ENCODE assay signal across 19 cellular contexts in the genomic region with DNA sequence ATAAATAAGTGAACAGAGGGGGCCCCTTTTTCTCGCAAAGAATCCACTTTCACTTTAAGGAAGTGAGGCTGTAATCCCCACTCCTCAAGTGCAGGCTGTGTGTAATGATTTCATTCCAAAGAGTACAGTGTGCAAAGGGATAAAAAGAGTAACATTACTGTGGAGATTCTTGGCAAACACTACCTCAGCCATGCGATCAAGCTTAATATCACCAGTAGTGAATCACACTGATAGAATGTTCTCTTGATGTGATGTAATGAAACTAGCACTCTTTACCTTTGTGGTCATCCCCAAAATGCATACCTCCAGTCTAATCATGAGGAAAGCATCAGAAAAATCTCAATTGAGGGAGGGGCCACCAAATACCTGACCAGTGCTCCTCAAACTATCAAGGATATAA.
DNase-seq lines count a peak whose midpoint lies in the region; ATAC-seq and TF ChIP-seq lines count a peak whose summit lies in the region.
"Had no signal": no experiment of that assay in that cellular context is flagged by ENCODE, and none has a peak within 500 bp of the region (broad histone marks: within the 10 kb centered on the region; RNA-seq: fewer than 3 reads in every experiment).

No MANE protein-coding gene starts in this region.

- peak; percentile 57 to 79 (median 67) for ATAC-seq in heart left ventricle
- ATAC-seq: HepG2, natural killer cell had no signal

- H3K4me3 ChIP-seq in heart left ventricle (no peak overlapping the region), right atrium auricular region (no peak overlapping the region), dorsolateral prefrontal cortex (no peak overlapping the region)
- no peak overlapping the region for H3K4me3 ChIP-seq in effector memory CD4-positive, alpha-beta T cell (ENCODE audit: insufficient read depth, low read depth, low read length, poor library complexity, severe bottlenecking)
- H3K4me3 ChIP-seq: ascending aorta, thoracic aorta had no signal

- no peaks in the 10 kb centered on the region for H3K9me3 ChIP-seq in heart left ventricle
- no peaks in the 10 kb centered on the region for H3K9me3 ChIP-seq in right atrium auricular region
- no peaks in the 10 kb centered on the region for H3K9me3 ChIP-seq in effector memory CD4-positive, alpha-beta T cell (ENCODE audit: control insufficient read depth, low read length)
- H3K9me3 ChIP-seq: ascending aorta, thoracic aorta had no signal

- H3K36me3 ChIP-seq in heart left ventricle (no peaks in the 10 kb centered on the region), right atrium auricular region (no peaks in the 10 kb centered on the region)
- H3K36me3 ChIP-seq in effector memory CD4-positive, alpha-beta T cell (ENCODE audit: control insufficient read depth, insufficient read depth, low read length), result no peaks in the 10 kb centered on the region
- H3K36me3 ChIP-seq: ascending aorta, thoracic aorta had no signal

- no peaks in the 10 kb centered on the region for H3K9me3 Mint-ChIP-seq in CD14-positive monocyte
- H3K9me3 Mint-ChIP-seq: activated naive CD4-positive, alpha-beta T cell treated with anti-CD3 and anti-CD28 coated beads, Interleukin-2, amount 10 ng/mL, durations not matched to agents 7 days and 5 days had no signal

- no peaks in the 10 kb centered on the region for H3K27me3 ChIP-seq in heart left ventricle
- no peaks in the 10 kb centered on the region for H3K27me3 ChIP-seq in right atrium auricular region
- H3K27me3 ChIP-seq in dorsolateral prefrontal cortex, result no peaks in the 10 kb centered on the region
- H3K27me3 ChIP-seq in effector memory CD4-positive, alpha-beta T cell (replicated peaks; ENCODE audit: control insufficient read depth, insufficient read depth, low read length, poor library complexity, severe bottlenecking), result no peaks in the 10 kb centered on the region
- H3K27me3 ChIP-seq: ascending aorta had no signal

- TF ChIP-seq CTCF in heart left ventricle (IDR thresholded peaks at IDR 0.05) (no peak), right atrium auricular region (IDR thresholded peaks at IDR 0.05) (no peak), CD14-positive monocyte (IDR thresholded peaks at IDR 0.05) (no peak), dorsolateral prefrontal cortex (IDR thresholded peaks at IDR 0.05 in 54 of 56, conservative IDR thresholded peaks at IDR 0.05 in 2 of 56; ENCODE audit: low read depth in 1 of 56, partially characterized antibody in 56 of 56) (no peak)

- no peak overlapping the region for H3K27ac Mint-ChIP-seq in CD14-positive monocyte
- H3K27ac Mint-ChIP-seq: activated naive CD4-positive, alpha-beta T cell treated with anti-CD3 and anti-CD28 coated beads, Interleukin-2, amount 10 ng/mL, durations not matched to agents 7 days and 5 days; CD4-positive, CD25-positive, alpha-beta regulatory T cell; natural killer cell had no signal

- no peak overlapping the region for H3K4me3 Mint-ChIP-seq in CD14-positive monocyte
- H3K4me3 Mint-ChIP-seq: activated naive CD4-positive, alpha-beta T cell treated with anti-CD3 and anti-CD28 coated beads, Interleukin-2, amount 10 ng/mL, durations not matched to agents 7 days and 5 days; CD4-positive, CD25-positive, alpha-beta regulatory T cell; natural killer cell had no signal

- no peak for TF ChIP-seq POLR2A in heart left ventricle (IDR thresholded peaks at IDR 0.05)

- 49 to 58% (median 56%) methylated on average over 2 of the region's 2 CpGs for WGBS in heart left ventricle, 4 donors

- no peaks in the 10 kb centered on the region for H3K4me1 Mint-ChIP-seq in CD14-positive monocyte
- H3K4me1 Mint-ChIP-seq: activated naive CD4-positive, alpha-beta T cell treated with anti-CD3 and anti-CD28 coated beads, Interleukin-2, amount 10 ng/mL, durations not matched to agents 7 days and 5 days; CD4-positive, CD25-positive, alpha-beta regulatory T cell; natural killer cell had no signal

- H3K27ac ChIP-seq in heart left ventricle (no peak overlapping the region), right atrium auricular region (no peak overlapping the region), dorsolateral prefrontal cortex (no peak overlapping the region)
- H3K27ac ChIP-seq in effector memory CD4-positive, alpha-beta T cell (ENCODE audit: insufficient read depth, low read length, poor library complexity, severe bottlenecking), result no peak overlapping the region
- H3K27ac ChIP-seq: ascending aorta, thoracic aorta had no signal

- H3K4me1 ChIP-seq in heart left ventricle (no peaks in the 10 kb centered on the region), right atrium auricular region (peaks cover 0 to 4% of the 10 kb centered on the region in 2 donors)
- no peaks in the 10 kb centered on the region for H3K4me1 ChIP-seq in effector memory CD4-positive, alpha-beta T cell (ENCODE audit: control insufficient read depth, insufficient read depth, low read length, poor library complexity, severe bottlenecking)
- H3K4me1 ChIP-seq: ascending aorta had no signal

- intact Hi-C loops in heart left ventricle (cut with DNase I) (no loop called here), CD14-positive monocyte (cut with micrococcal nuclease) (no loop called here), dorsolateral prefrontal cortex (cut with DNase I) (no loop called here)

- H3K36me3 Mint-ChIP-seq in CD14-positive monocyte, result no peaks in the 10 kb centered on the region
- H3K36me3 Mint-ChIP-seq: activated naive CD4-positive, alpha-beta T cell treated with anti-CD3 and anti-CD28 coated beads, Interleukin-2, amount 10 ng/mL, durations not matched to agents 7 days and 5 days; CD4-positive, CD25-positive, alpha-beta regulatory T cell; natural killer cell had no signal

- DNase-seq in heart left ventricle, result no peak
- DNase-seq in right atrium auricular region (ENCODE audit: low spot score), result no peak
- peak; percentile 90 for DNase-seq in astrocyte of the hippocampus (ENCODE audit: low read depth, low spot score)
- DNase-seq in iPS-NIHi11 (ENCODE audit: low spot score), result peak; percentile 4
- no peak for DNase-seq in DMS79 treated with DMSO at 0.1 percent for 48 hours (lab: John Stamatoyannopoulos, UW)
- no peak for DNase-seq in CD14-positive monocyte (ENCODE audit: low spot score)
- DNase-seq in dorsolateral prefrontal cortex, result no peak
- DNase-seq in effector memory CD4-positive, alpha-beta T cell, result no peak
- DNase-seq: activated naive CD4-positive, alpha-beta T cell treated with anti-CD3 and anti-CD28 coated beads, Interleukin-2, amount 10 ng/mL, durations not matched to agents 7 days and 5 days; CD4-positive, CD25-positive, alpha-beta regulatory T cell; erythroblast; mesendoderm; natural killer cell; NCI-H1694; NCI-H2227 treated with DMSO at 0.1 percent for 48 hours; posterior cingulate gyrus had no signal

- H3K27me3 Mint-ChIP-seq in CD14-positive monocyte (ENCODE audit: low read depth in 3 of 3), result peaks cover 0 to 4% (median 0%) of the 10 kb centered on the region in 3 donors
- H3K27me3 Mint-ChIP-seq: activated naive CD4-positive, alpha-beta T cell treated with anti-CD3 and anti-CD28 coated beads, Interleukin-2, amount 10 ng/mL, durations not matched to agents 7 days and 5 days; CD4-positive, CD25-positive, alpha-beta regulatory T cell had no signal

Comparison
In these comparisons a context has a peak if more than half of its experiments do, and no peak if none do; other contexts are left out.
1. DNase-seq: peak in astrocyte of the hippocampus (single experiment) and iPS-NIHi11 (single experiment); none in heart left ventricle (0 of 5), right atrium auricular region (single experiment), DMS79 treated with DMSO at 0.1 percent for 48 hours (single experiment), CD14-positive monocyte (single experiment), dorsolateral prefrontal cortex (0 of 10) and effector memory CD4-positive, alpha-beta T cell (0 of 3).